Comparison of ENCODE assay signal across 1 cellular context in genomic region chr6:38212579-38212978, GRCh38.
TF ChIP-seq lines count a peak whose summit lies in the region.

No MANE protein-coding gene starts in this region.

TF ChIP-seq in HepG2, 621 proteins besides CTCF, POLR2A, EP300 and RAD21 (continued from another document):
- TF ChIP-seq ZBTB43 (CRISPR knock-in tag; conservative IDR thresholded peaks at IDR 0.05) = no peak
- TF ChIP-seq ZBTB3 (CRISPR knock-in tag; IDR thresholded peaks at IDR 0.05; ENCODE audit: borderline replicate concordance, low read depth) = no peak
- peak; percentile 88 for TF ChIP-seq ATF7 (IDR thresholded peaks at IDR 0.05)
- no peak for TF ChIP-seq ATF7 (CRISPR knock-in tag; IDR thresholded peaks at IDR 0.05)
TF ChIP-seq in HepG2: peak in this region for 7.
